8 cellular contexts compared by ENCODE assay signal in genomic region chr1:150008699-150009098, GRCh38. TPM values are rescaled to one million over a fixed set of nuclear protein-coding genes. Genes with fewer than 3 reads are reported as not detected.
DNase-seq lines count a peak whose midpoint lies in the region; ATAC-seq, FAIRE-seq and TF ChIP-seq lines count a peak whose summit lies in the region.

No MANE protein-coding gene starts in this region.

- 39 to 56% methylated on average over 2 to 5 of the region's 6 CpGs for WGBS in ectodermal cell, 2 experiments
- 10 to 12% methylated on average over 6 of the region's 6 CpGs for WGBS in pancreas, 2 donors

- H3K27ac ChIP-seq in GM23338 (ENCODE audit: low read depth) (no peak overlapping the region), ectodermal cell (ENCODE audit: insufficient read depth, low read depth, low read length, poor library complexity, severe bottlenecking) (no peak overlapping the region), pancreas (peak overlapping the region in 2 of 4 donors; percentile 97)

- H2AFZ ChIP-seq in GM23338 = no peak overlapping the region

- no peak for DNase-seq in GM23338 (ENCODE audit: low spot score)
- peak; percentile 59 for DNase-seq in NCI-H526 treated with DMSO at 0.1 percent for 48 hours (lab: John Stamatoyannopoulos, UW)
- DNase-seq in pancreas = no peak
- no peak for DNase-seq in NCI-H524 (lab: John Stamatoyannopoulos, UW)

- H3K4me3 ChIP-seq in GM23338 (peak overlapping the region; percentile 97), ectodermal cell (ENCODE audit: insufficient read depth, low read depth, low read length) (peak overlapping the region; percentile 77), pancreas (peak overlapping the region in 3 of 4 donors; percentile 88 to 94 (median 89))

- peaks cover 26% of the 10 kb centered on the region for H4K20me1 ChIP-seq in GM23338 (replicated peaks; ENCODE audit: insufficient read depth)

- intact Hi-C loops in pancreas (cut with DNase I) = no loop called here

- no peaks in the 10 kb centered on the region for H3K9me2 ChIP-seq in GM23338 (ENCODE audit: insufficient read depth)

- peaks cover 6% of the 10 kb centered on the region for H3K27me3 Mint-ChIP-seq in GM23338 (ENCODE audit: insufficient read depth, low read depth, poor library complexity)

- H3F3A ChIP-seq in GM23338 (replicated peaks; ENCODE audit: low read depth) = peaks cover 3% of the 10 kb centered on the region; the same call in 1 of the 2 replicates

- no peaks in the 10 kb centered on the region for H3K9me3 Mint-ChIP-seq in GM23338

- ATAC-seq in GM23338 (no peak), pancreas (peak in 1 of 4 donors; percentile 14), HG02610 (IDR thresholded peaks at IDR 0.05; ENCODE audit: unreplicated experiment) (no peak), GM19328 (IDR thresholded peaks at IDR 0.05; ENCODE audit: unreplicated experiment) (no peak), HG02571 (IDR thresholded peaks at IDR 0.05; ENCODE audit: unreplicated experiment) (no peak)

- peaks cover 50% of the 10 kb centered on the region for H3K79me2 ChIP-seq in GM23338 (replicated peaks; ENCODE audit: insufficient read depth)

- H3K4me2 ChIP-seq in GM23338 = peak overlapping the region; percentile 82

- peaks cover 24% of the 10 kb centered on the region for H3K4me1 Mint-ChIP-seq in GM23338

- H3K4me1 ChIP-seq in GM23338 (ENCODE audit: insufficient read depth) (peaks cover 22% of the 10 kb centered on the region), ectodermal cell (ENCODE audit: control insufficient read depth, insufficient read depth, low read length) (peaks cover 6% of the 10 kb centered on the region), pancreas (peaks cover 10 to 31% (median 15%) of the 10 kb centered on the region in 3 donors)

- no peaks in the 10 kb centered on the region for H3K36me3 ChIP-seq in GM23338 (ENCODE audit: insufficient read depth)
- H3K36me3 ChIP-seq in ectodermal cell (ENCODE audit: control insufficient read depth, insufficient read depth, low read length) = no peaks in the 10 kb centered on the region
- H3K36me3 ChIP-seq in pancreas = no peaks in the 10 kb centered on the region

- peaks cover 9% of the 10 kb centered on the region; the same call in 2 of the 3 replicates for H3K36me3 Mint-ChIP-seq in GM23338 (ENCODE audit: low read depth)

- peak overlapping the region; percentile 98 for H3K4me3 Mint-ChIP-seq in GM23338

- no peak overlapping the region for H3K27ac Mint-ChIP-seq in GM23338

- H3K27me3 ChIP-seq in GM23338 (ENCODE audit: insufficient read depth) (no peaks in the 10 kb centered on the region), ectodermal cell (ENCODE audit: control insufficient read depth, insufficient read depth, low read length, poor library complexity, severe bottlenecking) (no peaks in the 10 kb centered on the region), pancreas (no peaks in the 10 kb centered on the region)

- no peaks in the 10 kb centered on the region for H3K9me3 ChIP-seq in ectodermal cell (ENCODE audit: control insufficient read depth, low read length)
- H3K9me3 ChIP-seq in pancreas = no peaks in the 10 kb centered on the region

- FAIRE-seq in pancreas (lab: Jason Lieb, UNC) = no peak

- TF ChIP-seq CTCF in GM23338 (conservative IDR thresholded peaks at IDR 0.05; ENCODE audit: low read depth in 2 of 2) = no peak
- no peak for TF ChIP-seq CTCF in pancreas (IDR thresholded peaks at IDR 0.05)

TF ChIP-seq in GM23338, 12 proteins besides CTCF, POLR2A, EP300 and RAD21 (continues in another document):
- no peak for TF ChIP-seq CREB1 (CRISPR knock-in tag; IDR thresholded peaks at IDR 0.05; ENCODE audit: low read depth)
- TF ChIP-seq NANOG (IDR thresholded peaks at IDR 0.05; ENCODE audit: borderline replicate concordance) = no peak
- TF ChIP-seq POLR2AphosphoS5 (IDR thresholded peaks at IDR 0.05; ENCODE audit: low read depth) = no peak
- no peak for TF ChIP-seq ZNF331 (CRISPR knock-in tag; IDR thresholded peaks at IDR 0.05; ENCODE audit: low read depth)
- TF ChIP-seq REST (IDR thresholded peaks at IDR 0.05; ENCODE audit: unreplicated experiment) = no peak
- TF ChIP-seq, protein P1, sequence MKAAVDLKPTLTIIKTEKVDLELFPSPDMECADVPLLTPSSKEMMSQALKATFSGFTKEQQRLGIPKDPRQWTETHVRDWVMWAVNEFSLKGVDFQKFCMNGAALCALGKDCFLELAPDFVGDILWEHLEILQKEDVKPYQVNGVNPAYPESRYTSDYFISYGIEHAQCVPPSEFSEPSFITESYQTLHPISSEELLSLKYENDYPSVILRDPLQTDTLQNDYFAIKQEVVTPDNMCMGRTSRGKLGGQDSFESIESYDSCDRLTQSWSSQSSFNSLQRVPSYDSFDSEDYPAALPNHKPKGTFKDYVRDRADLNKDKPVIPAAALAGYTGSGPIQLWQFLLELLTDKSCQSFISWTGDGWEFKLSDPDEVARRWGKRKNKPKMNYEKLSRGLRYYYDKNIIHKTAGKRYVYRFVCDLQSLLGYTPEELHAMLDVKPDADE (IDR thresholded peaks at IDR 0.05) = no peak
- no peak for TF ChIP-seq STAT1 (IDR thresholded peaks at IDR 0.05; ENCODE audit: unreplicated experiment)

RNA-seq across cellular contexts. Expression of gene OTUD7B, which starts 1.8 kb away (rescaled TPM):
- total RNA-seq in GM23338 (2014; rRNA removed; shearing (Covaris generic)) = 9.9 and 12.4 TPM in 2 replicates
- 3.3 and 3.7 TPM in 2 replicates for polyA plus RNA-seq in GM23338 (2016; fragmentation: Nextera tagmentation; extraction: Ambion mirVana)
- polyA plus RNA-seq in ectodermal cell (2013, experiment 1 of 4) = 11.1 TPM
- 14.9 TPM for polyA plus RNA-seq in ectodermal cell (2013, experiment 2 of 4)
- polyA plus RNA-seq in ectodermal cell (2013, experiment 3 of 4) = 6.2 TPM
- polyA plus RNA-seq in ectodermal cell (2013, experiment 4 of 4) = 9.7 TPM
- total RNA-seq in pancreas = 10 to 100 TPM in 3 of 6 donors, 1 to 10 TPM in 3; 8.0 to 16.9 (median 9.9) TPM
- polyA plus RNA-seq in pancreas = 1 to 10 TPM; 2.6 to 4.0 TPM

RNA-seq across cellular contexts. Expression of gene VPS45, which starts 58.9 kb away (rescaled TPM):
- 26.9 and 37.5 TPM in 2 replicates for total RNA-seq in GM23338 (2014; rRNA removed; shearing (Covaris generic))
- 17.5 and 23.5 TPM in 2 replicates for polyA plus RNA-seq in GM23338 (2016; fragmentation: Nextera tagmentation; extraction: Ambion mirVana)
- 53.6 TPM for polyA plus RNA-seq in ectodermal cell (2013, experiment 1 of 4)
- polyA plus RNA-seq in ectodermal cell (2013, experiment 2 of 4) = 55.8 TPM
- 40.7 TPM for polyA plus RNA-seq in ectodermal cell (2013, experiment 3 of 4)
- polyA plus RNA-seq in ectodermal cell (2013, experiment 4 of 4) = 47.5 TPM
- total RNA-seq in pancreas = 10 to 100 TPM in 3 of 6 donors, 1 to 10 TPM in 3; 7.4 to 18.7 (median 10.0) TPM
- 10 to 100 TPM; 14.9 to 23.7 TPM for polyA plus RNA-seq in pancreas
